ENCODE assay signal across 8 cellular contexts in genomic region chr16:67967183-67967955, GRCh38. TPM values are rescaled to one million over a fixed set of nuclear protein-coding genes. Genes with fewer than 3 reads are reported as not detected.
DNase-seq lines count a peak whose midpoint lies in the region; FAIRE-seq and TF ChIP-seq lines count a peak whose summit lies in the region.

No MANE protein-coding gene starts in this region.

- H3K4me1 Mint-ChIP-seq in Calu3 (ENCODE audit: low read depth, unreplicated experiment), result peaks cover 23% of the 10 kb centered on the region
- peaks cover 10% of the 10 kb centered on the region for H3K4me1 Mint-ChIP-seq in activated naive CD4-positive, alpha-beta T cell treated with anti-CD3 and anti-CD28 coated beads for 36 hours (ENCODE audit: low read depth)

- intact Hi-C loops in Calu3 (cut with micrococcal nuclease; ENCODE audit: unreplicated experiment), result no loop called here
- intact Hi-C loops in activated naive CD4-positive, alpha-beta T cell treated with anti-CD3 and anti-CD28 coated beads for 36 hours (cut with micrococcal nuclease), result no loop called here

- H3K9me3 ChIP-seq in HUES64 (ENCODE audit: insufficient read depth, low read depth, low read length), result no peaks in the 10 kb centered on the region

- no peaks in the 10 kb centered on the region for H3K27me3 Mint-ChIP-seq in Calu3 (ENCODE audit: unreplicated experiment)
- H3K27me3 Mint-ChIP-seq in activated naive CD4-positive, alpha-beta T cell treated with anti-CD3 and anti-CD28 coated beads for 36 hours (ENCODE audit: low read depth), result no peaks in the 10 kb centered on the region

- no peak overlapping the region for H3K27ac ChIP-seq in HUES64 (ENCODE audit: low read depth, low read length)

- H3K9ac ChIP-seq in HUES64 (ENCODE audit: low read depth, low read length), result peak overlapping the region; percentile 76

- TF ChIP-seq POLR2A in H54 (IDR thresholded peaks at IDR 0.05; ENCODE audit: low read depth, low read length), result no peak

- peak overlapping the region; percentile 70 for H3K4me3 ChIP-seq in HUES64 (ENCODE audit: low read length)

- H3K4me3 Mint-ChIP-seq in Calu3 (ENCODE audit: low read depth, unreplicated experiment), result peak overlapping the region; percentile 85
- peak overlapping the region; percentile 97 for H3K4me3 Mint-ChIP-seq in activated naive CD4-positive, alpha-beta T cell treated with anti-CD3 and anti-CD28 coated beads for 36 hours

- H3K27ac Mint-ChIP-seq in Calu3 (ENCODE audit: unreplicated experiment), result peak overlapping the region; percentile 45
- H3K27ac Mint-ChIP-seq in activated naive CD4-positive, alpha-beta T cell treated with anti-CD3 and anti-CD28 coated beads for 36 hours, result peak overlapping the region; percentile 78

- peaks cover 36% of the 10 kb centered on the region for H3K36me3 Mint-ChIP-seq in Calu3 (ENCODE audit: insufficient read depth, unreplicated experiment)
- H3K36me3 Mint-ChIP-seq in activated naive CD4-positive, alpha-beta T cell treated with anti-CD3 and anti-CD28 coated beads for 36 hours (ENCODE audit: low read depth), result peaks cover 3% of the 10 kb centered on the region

- no peak for TF ChIP-seq CTCF in Calu3 (IDR thresholded peaks at IDR 0.05; ENCODE audit: unreplicated experiment)

- peaks cover 10% of the 10 kb centered on the region for H3K36me3 ChIP-seq in HUES64 (ENCODE audit: insufficient read depth, low read length)

- BruUV-seq in Calu3 (replicated peaks; lab: Mats Ljungman, UMichigan), result TSS peak; percentile 53

- H3K9me3 Mint-ChIP-seq in Calu3 (ENCODE audit: low read depth, unreplicated experiment), result no peaks in the 10 kb centered on the region
- H3K9me3 Mint-ChIP-seq in activated naive CD4-positive, alpha-beta T cell treated with anti-CD3 and anti-CD28 coated beads for 36 hours, result no peaks in the 10 kb centered on the region

- H3K27me3 ChIP-seq in HUES64 (ENCODE audit: insufficient read depth, low read length), result no peaks in the 10 kb centered on the region

- peaks cover 20% of the 10 kb centered on the region; the same call in 1 of the 2 replicates for H3K4me1 ChIP-seq in HUES64 (ENCODE audit: insufficient read depth, low read length)

- CTCF ChIA-PET in Calu3 (lab: Charles Lee), result no interaction called here
- CTCF ChIA-PET in activated naive CD4-positive, alpha-beta T cell treated with anti-CD3 and anti-CD28 coated beads for 36 hours (lab: Charles Lee), result interaction anchor here (1.1 to 1.4 kb wide), 2 partner anchors 73 to 84 kb away, joined by 3 to 4 read pairs; no protein-coding TSS in a partner anchor

- no peak for FAIRE-seq in H54 (lab: Jason Lieb, UNC)

- peak; percentile 13 for DNase-seq in Calu3
- DNase-seq in activated naive CD4-positive, alpha-beta T cell treated with anti-CD3 and anti-CD28 coated beads for 36 hours, result peak; percentile 50
- DNase-seq in hepatic stellate cell (ENCODE audit: low spot score), result peak; percentile 49
- DNase-seq in stimulated activated CD4-positive, alpha-beta T cell treated with anti-CD3 and anti-CD28 coated beads, Interleukin-4, amount 100 ng/mL, for 24 hours, result peak; percentile 29
- DNase-seq in SHP77 treated with DMSO at 0.1 percent for 48 hours (lab: John Stamatoyannopoulos, UW), result no peak
- no peak for DNase-seq in 8988T
- no peak for DNase-seq in H54 (ENCODE audit: insufficient read length, low spot score)

- 31% methylated on average over 18 of the region's 18 CpGs for WGBS in HUES64

RNA-seq across cellular contexts. Expression of gene SLC12A4, which starts 1.1 kb away (rescaled TPM):
- total RNA-seq in Calu3 (2022), result 31.7 and 38.0 TPM in 2 replicates
- 15.1 TPM for polyA plus RNA-seq in HUES64 (2013, experiment 1 of 2)
- 17.2 TPM for polyA plus RNA-seq in HUES64 (2013, experiment 2 of 2)
- 10 to 100 TPM; 24.3 to 28.9 TPM for total RNA-seq in activated naive CD4-positive, alpha-beta T cell treated with anti-CD3 and anti-CD28 coated beads for 36 hours

RNA-seq across cellular contexts. Expression of gene DPEP3, which starts 12.9 kb away (rescaled TPM):
- total RNA-seq in Calu3 (2022), result not detected in 2 replicates
- polyA plus RNA-seq in HUES64 (2013, experiment 1 of 2), result not detected
- not detected for polyA plus RNA-seq in HUES64 (2013, experiment 2 of 2)
- under 1 TPM in 1 of 2 experiments, not detected in 1; 0.19 TPM for total RNA-seq in activated naive CD4-positive, alpha-beta T cell treated with anti-CD3 and anti-CD28 coated beads for 36 hours

RNA-seq across cellular contexts. Expression of gene LCAT, which starts 23.4 kb away (rescaled TPM):
- total RNA-seq in Calu3 (2022), result 14.7 and 15.2 TPM in 2 replicates
- polyA plus RNA-seq in HUES64 (2013, experiment 1 of 2), result 5.4 TPM
- polyA plus RNA-seq in HUES64 (2013, experiment 2 of 2), result 6.9 TPM
- total RNA-seq in activated naive CD4-positive, alpha-beta T cell treated with anti-CD3 and anti-CD28 coated beads for 36 hours, result 10 to 100 TPM in 1 of 2 experiments, 1 to 10 TPM in 1; 9.1 to 10.0 TPM

RNA-seq across cellular contexts. Expression of gene PSMB10, which starts 30.7 kb away (rescaled TPM):
- total RNA-seq in Calu3 (2022), result 79.3 and 103 TPM in 2 replicates
- polyA plus RNA-seq in HUES64 (2013, experiment 1 of 2), result 25.6 TPM
- 21.9 TPM for polyA plus RNA-seq in HUES64 (2013, experiment 2 of 2)
- total RNA-seq in activated naive CD4-positive, alpha-beta T cell treated with anti-CD3 and anti-CD28 coated beads for 36 hours, result 100 to 1,000 TPM; 138 to 147 TPM

RNA-seq across cellular contexts. Expression of gene DPEP2, which starts 31.9 kb away (rescaled TPM):
- not detected in 2 replicates for total RNA-seq in Calu3 (2022)
- not detected for polyA plus RNA-seq in HUES64 (2013, experiment 1 of 2)
- not detected for polyA plus RNA-seq in HUES64 (2013, experiment 2 of 2)
- 1 to 10 TPM; 3.1 to 3.8 TPM for total RNA-seq in activated naive CD4-positive, alpha-beta T cell treated with anti-CD3 and anti-CD28 coated beads for 36 hours

Comparison
In these comparisons a context has a peak if more than half of its experiments do, and no peak if none do; other contexts are left out.
1. DNase-seq: peak in Calu3 (single experiment), activated naive CD4-positive, alpha-beta T cell treated with anti-CD3 and anti-CD28 coated beads for 36 hours (single experiment), hepatic stellate cell (single experiment) and stimulated activated CD4-positive, alpha-beta T cell treated with anti-CD3 and anti-CD28 coated beads, Interleukin-4, amount 100 ng/mL, for 24 hours (single experiment); none in SHP77 treated with DMSO at 0.1 percent for 48 hours (single experiment), 8988T (single experiment) and H54 (single experiment).